In genomic region chr20:57582432-57583288, GRCh38 we compare ENCODE assay signal across 8 cellular contexts. TPM values are rescaled to one million over a fixed set of nuclear protein-coding genes. Genes with fewer than 3 reads are reported as not detected.
DNase-seq lines count a peak whose midpoint lies in the region; ATAC-seq and TF ChIP-seq lines count a peak whose summit lies in the region.

No MANE protein-coding gene starts in this region.

- no peaks in the 10 kb centered on the region for H3K36me3 ChIP-seq in PC-9 (ENCODE audit: low read depth)

- no peak overlapping the region for H3K27ac ChIP-seq in PC-9

- no peaks in the 10 kb centered on the region for H3K36me3 Mint-ChIP-seq in activated T-helper 2 cell treated with anti-CD3 and anti-CD28 coated beads, Interferon-gamma antibody, Interleukin-2, Interleukin-4, amounts not matched to agents 10 μg/mL and 5 μg/mL and 100 μg/mL, durations not matched to agents 14 hours and 24 hours and 36 hours (ENCODE audit: low read depth)
- H3K36me3 Mint-ChIP-seq in T-helper 17 cell (ENCODE audit: low read depth): peaks cover 4% of the 10 kb centered on the region

- no peak overlapping the region for H3K4me2 ChIP-seq in PC-9

- no peaks in the 10 kb centered on the region for H4K20me1 ChIP-seq in PC-9 (ENCODE audit: insufficient read depth)

- no peaks in the 10 kb centered on the region for H3K4me1 Mint-ChIP-seq in activated T-helper 2 cell treated with anti-CD3 and anti-CD28 coated beads, Interferon-gamma antibody, Interleukin-2, Interleukin-4, amounts not matched to agents 10 μg/mL and 5 μg/mL and 100 μg/mL, durations not matched to agents 14 hours and 24 hours and 36 hours (ENCODE audit: low read depth)
- peaks cover 4% of the 10 kb centered on the region for H3K4me1 Mint-ChIP-seq in T-helper 17 cell

- H2AFZ ChIP-seq in PC-9: no peak overlapping the region

- CTCF ChIA-PET in GM10248 (lab: Yijun Ruan, JAX): interaction anchor here (1.2 kb wide), 1 partner anchor 62 kb away, joined by 3 read pairs; no protein-coding TSS in a partner anchor
- CTCF ChIA-PET in PC-9 (lab: Charles Lee): no interaction called here

- no peak overlapping the region for H3K4me3 Mint-ChIP-seq in activated T-helper 2 cell treated with anti-CD3 and anti-CD28 coated beads, Interferon-gamma antibody, Interleukin-2, Interleukin-4, amounts not matched to agents 10 μg/mL and 5 μg/mL and 100 μg/mL, durations not matched to agents 14 hours and 24 hours and 36 hours (ENCODE audit: low read depth)
- H3K4me3 Mint-ChIP-seq in T-helper 17 cell: no peak overlapping the region

- no peaks in the 10 kb centered on the region for H3K9me2 ChIP-seq in PC-9 (ENCODE audit: insufficient read depth)

- no peaks in the 10 kb centered on the region for H3K79me2 ChIP-seq in PC-9 (ENCODE audit: low read depth)

- H3K27me3 Mint-ChIP-seq in activated T-helper 2 cell treated with anti-CD3 and anti-CD28 coated beads, Interferon-gamma antibody, Interleukin-2, Interleukin-4, amounts not matched to agents 10 μg/mL and 5 μg/mL and 100 μg/mL, durations not matched to agents 14 hours and 24 hours and 36 hours (ENCODE audit: low read depth): peaks cover 36% of the 10 kb centered on the region
- peaks cover 80% of the 10 kb centered on the region for H3K27me3 Mint-ChIP-seq in T-helper 17 cell

- no peak for DNase-seq in GM10248 (ENCODE audit: extremely low spot score)
- no peak for DNase-seq in PC-9
- peak; percentile 55 for DNase-seq in fibroblast of villous mesenchyme (ENCODE audit: low read depth)
- DNase-seq in retina: peak; percentile 54
- DNase-seq in activated T-helper 2 cell treated with anti-CD3 and anti-CD28 coated beads, Interferon-gamma antibody, Interleukin-2, Interleukin-4, amounts not matched to agents 10 μg/mL and 5 μg/mL and 100 μg/mL, durations not matched to agents 14 hours and 24 hours and 36 hours (ENCODE audit: low spot score): no peak
- DNase-seq in AG08395 (ENCODE audit: low spot score): no peak
- no peak for DNase-seq in T-helper 17 cell

- H3F3A ChIP-seq in PC-9 (ENCODE audit: insufficient read depth, low read depth): 0 out of 2 replicates have a peak, but pooled peaks cover 3% of the 10 kb centered on the region

- no TSS peak for BruUV-seq in PC-9 (replicated peaks; lab: Mats Ljungman, UMichigan)

- intact Hi-C loops in PC-9 (cut with micrococcal nuclease; ENCODE audit: unreplicated experiment): no loop called here
- intact Hi-C loops in activated T-helper 2 cell treated with anti-CD3 and anti-CD28 coated beads, Interferon-gamma antibody, Interleukin-2, Interleukin-4, amounts not matched to agents 10 μg/mL and 5 μg/mL and 100 μg/mL, durations not matched to agents 14 hours and 24 hours and 36 hours (cut with micrococcal nuclease): no loop called here

- POLR2A ChIA-PET in GM10248 (lab: Yijun Ruan, JAX) (no interaction called here), PC-9 (lab: Charles Lee; ENCODE audit: unreplicated experiment) (no interaction called here)

- H3K9me3 ChIP-seq in PC-9 (ENCODE audit: insufficient read depth, low read depth) (no peaks in the 10 kb centered on the region), T-helper 17 cell (ENCODE audit: control insufficient read depth, low read length, poor library complexity, severe bottlenecking) (no peaks in the 10 kb centered on the region)

- no peaks in the 10 kb centered on the region for H3K4me1 ChIP-seq in PC-9 (replicated peaks; ENCODE audit: insufficient read depth)

- no peak overlapping the region for H3K27ac Mint-ChIP-seq in activated T-helper 2 cell treated with anti-CD3 and anti-CD28 coated beads, Interferon-gamma antibody, Interleukin-2, Interleukin-4, amounts not matched to agents 10 μg/mL and 5 μg/mL and 100 μg/mL, durations not matched to agents 14 hours and 24 hours and 36 hours
- H3K27ac Mint-ChIP-seq in T-helper 17 cell: no peak overlapping the region

- peaks cover 99% of the 10 kb centered on the region for H3K27me3 ChIP-seq in PC-9 (ENCODE audit: insufficient read depth, low read depth)

- peak; percentile 7 for TF ChIP-seq CTCF in GM10248 (IDR thresholded peaks at IDR 0.05; ENCODE audit: control extremely low read depth, extremely low read depth, low read depth, missing control alignments)
- TF ChIP-seq CTCF in PC-9 (conservative IDR thresholded peaks at IDR 0.05): peak; percentile 55; the same call in 1 of the 2 replicates
- TF ChIP-seq CTCF in fibroblast of villous mesenchyme (IDR thresholded peaks at IDR 0.05; ENCODE audit: insufficient read depth, low read depth, low read length): peak; percentile 39

- ATAC-seq in HG03045 (IDR thresholded peaks at IDR 0.05; ENCODE audit: unreplicated experiment): no peak
- no peak for ATAC-seq in T-helper 17 cell

- H3K4me3 ChIP-seq in PC-9 (no peak overlapping the region), fibroblast of villous mesenchyme (ENCODE audit: low read depth, low read length) (no peak overlapping the region)

- no peaks in the 10 kb centered on the region for H3K9me3 Mint-ChIP-seq in activated T-helper 2 cell treated with anti-CD3 and anti-CD28 coated beads, Interferon-gamma antibody, Interleukin-2, Interleukin-4, amounts not matched to agents 10 μg/mL and 5 μg/mL and 100 μg/mL, durations not matched to agents 14 hours and 24 hours and 36 hours

RNA-seq across cellular contexts. Expression of gene PCK1, which starts 21.8 kb away (rescaled TPM):
- total RNA-seq in PC-9 (2021) (not detected in 2 replicates), fibroblast of villous mesenchyme (not detected in 2 replicates), T-helper 17 cell (not detected)
- total RNA-seq in activated T-helper 2 cell treated with anti-CD3 and anti-CD28 coated beads, Interferon-gamma antibody, Interleukin-2, Interleukin-4, amounts not matched to agents 10 μg/mL and 5 μg/mL and 100 μg/mL, durations not matched to agents 14 hours and 24 hours and 36 hours: not detected in 2 replicates

RNA-seq across cellular contexts. Expression of gene ZBP1, which starts 37.6 kb away (rescaled TPM):
- not detected in 2 replicates for total RNA-seq in PC-9 (2021)
- total RNA-seq in fibroblast of villous mesenchyme: not detected in 2 replicates
- 0.32 and 0.62 TPM in 2 replicates for total RNA-seq in activated T-helper 2 cell treated with anti-CD3 and anti-CD28 coated beads, Interferon-gamma antibody, Interleukin-2, Interleukin-4, amounts not matched to agents 10 μg/mL and 5 μg/mL and 100 μg/mL, durations not matched to agents 14 hours and 24 hours and 36 hours
- 10 to 100 TPM; 38.6 to 41.0 TPM for total RNA-seq in T-helper 17 cell

RNA-seq across cellular contexts. Expression of gene CTCFL, which starts 57.7 kb away (rescaled TPM):
- total RNA-seq in PC-9 (2021): not detected in 2 replicates
- not detected in 2 replicates for total RNA-seq in fibroblast of villous mesenchyme
- total RNA-seq in activated T-helper 2 cell treated with anti-CD3 and anti-CD28 coated beads, Interferon-gamma antibody, Interleukin-2, Interleukin-4, amounts not matched to agents 10 μg/mL and 5 μg/mL and 100 μg/mL, durations not matched to agents 14 hours and 24 hours and 36 hours: not detected in 2 replicates
- total RNA-seq in T-helper 17 cell: not detected

Comparison
In these comparisons a context has a peak if more than half of its experiments do, and no peak if none do; other contexts are left out.
1. DNase-seq: peak in fibroblast of villous mesenchyme (single experiment) and retina (single experiment); none in GM10248 (single experiment), PC-9 (0 of 2), activated T-helper 2 cell treated with anti-CD3 and anti-CD28 coated beads, Interferon-gamma antibody, Interleukin-2, Interleukin-4, amounts not matched to agents 10 μg/mL and 5 μg/mL and 100 μg/mL, durations not matched to agents 14 hours and 24 hours and 36 hours (single experiment), AG08395 (single experiment) and T-helper 17 cell (0 of 3).
2. RNA of gene ZBP1, which starts 37.6 kb away (total RNA-seq): 38.6 to 41.0 TPM in T-helper 17 cell; 0.32 to 0.62 TPM in activated T-helper 2 cell treated with anti-CD3 and anti-CD28 coated beads, Interferon-gamma antibody, Interleukin-2, Interleukin-4, amounts not matched to agents 10 μg/mL and 5 μg/mL and 100 μg/mL, durations not matched to agents 14 hours and 24 hours and 36 hours, not detected in PC-9 and not detected in fibroblast of villous mesenchyme; every median in the first group is over 10 times any median in the second.
3. Peak in every context shown above with its lines, with median percentiles within 50 percentile points of each other: CTCF ChIP-seq.